2 cellular contexts compared by ENCODE assay signal in the genomic region with DNA sequence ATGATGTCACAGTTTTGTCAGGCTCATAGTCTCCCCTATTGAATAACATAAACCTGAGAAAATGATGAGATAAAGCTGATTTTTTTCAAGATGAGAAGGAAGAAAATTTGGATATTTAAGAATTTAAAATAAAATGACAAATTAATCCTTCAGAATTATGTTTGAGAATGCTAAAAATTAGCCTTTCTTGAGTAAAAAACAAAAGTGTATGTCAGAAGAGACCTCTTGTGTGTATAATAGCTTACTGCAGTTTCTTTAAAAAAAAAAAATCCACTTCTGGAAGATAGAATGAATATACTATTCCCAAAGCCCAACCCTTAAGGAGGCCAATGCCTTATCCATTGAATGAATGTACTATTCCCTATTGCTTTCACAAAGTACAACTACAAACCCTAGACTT.
TF ChIP-seq lines count a peak whose summit lies in the region.

No MANE protein-coding gene starts in this region.

TF ChIP-seq in H1, 55 proteins besides CTCF, POLR2A, EP300 and RAD21:
- TF ChIP-seq GABPA (IDR thresholded peaks at IDR 0.05; ENCODE audit: borderline replicate concordance, insufficient read depth, low read length), result no peak

TF ChIP-seq in GM23338, 12 proteins besides CTCF, POLR2A, EP300 and RAD21:
- TF ChIP-seq EZH2 (IDR thresholded peaks at IDR 0.05; ENCODE audit: low read depth, unreplicated experiment), result no peak
- TF ChIP-seq, protein P1, sequence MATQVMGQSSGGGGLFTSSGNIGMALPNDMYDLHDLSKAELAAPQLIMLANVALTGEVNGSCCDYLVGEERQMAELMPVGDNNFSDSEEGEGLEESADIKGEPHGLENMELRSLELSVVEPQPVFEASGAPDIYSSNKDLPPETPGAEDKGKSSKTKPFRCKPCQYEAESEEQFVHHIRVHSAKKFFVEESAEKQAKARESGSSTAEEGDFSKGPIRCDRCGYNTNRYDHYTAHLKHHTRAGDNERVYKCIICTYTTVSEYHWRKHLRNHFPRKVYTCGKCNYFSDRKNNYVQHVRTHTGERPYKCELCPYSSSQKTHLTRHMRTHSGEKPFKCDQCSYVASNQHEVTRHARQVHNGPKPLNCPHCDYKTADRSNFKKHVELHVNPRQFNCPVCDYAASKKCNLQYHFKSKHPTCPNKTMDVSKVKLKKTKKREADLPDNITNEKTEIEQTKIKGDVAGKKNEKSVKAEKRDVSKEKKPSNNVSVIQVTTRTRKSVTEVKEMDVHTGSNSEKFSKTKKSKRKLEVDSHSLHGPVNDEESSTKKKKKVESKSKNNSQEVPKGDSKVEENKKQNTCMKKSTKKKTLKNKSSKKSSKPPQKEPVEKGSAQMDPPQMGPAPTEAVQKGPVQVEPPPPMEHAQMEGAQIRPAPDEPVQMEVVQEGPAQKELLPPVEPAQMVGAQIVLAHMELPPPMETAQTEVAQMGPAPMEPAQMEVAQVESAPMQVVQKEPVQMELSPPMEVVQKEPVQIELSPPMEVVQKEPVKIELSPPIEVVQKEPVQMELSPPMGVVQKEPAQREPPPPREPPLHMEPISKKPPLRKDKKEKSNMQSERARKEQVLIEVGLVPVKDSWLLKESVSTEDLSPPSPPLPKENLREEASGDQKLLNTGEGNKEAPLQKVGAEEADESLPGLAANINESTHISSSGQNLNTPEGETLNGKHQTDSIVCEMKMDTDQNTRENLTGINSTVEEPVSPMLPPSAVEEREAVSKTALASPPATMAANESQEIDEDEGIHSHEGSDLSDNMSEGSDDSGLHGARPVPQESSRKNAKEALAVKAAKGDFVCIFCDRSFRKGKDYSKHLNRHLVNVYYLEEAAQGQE (IDR thresholded peaks at IDR 0.05; ENCODE audit: unreplicated experiment), result no peak
- TF ChIP-seq, protein P2, sequence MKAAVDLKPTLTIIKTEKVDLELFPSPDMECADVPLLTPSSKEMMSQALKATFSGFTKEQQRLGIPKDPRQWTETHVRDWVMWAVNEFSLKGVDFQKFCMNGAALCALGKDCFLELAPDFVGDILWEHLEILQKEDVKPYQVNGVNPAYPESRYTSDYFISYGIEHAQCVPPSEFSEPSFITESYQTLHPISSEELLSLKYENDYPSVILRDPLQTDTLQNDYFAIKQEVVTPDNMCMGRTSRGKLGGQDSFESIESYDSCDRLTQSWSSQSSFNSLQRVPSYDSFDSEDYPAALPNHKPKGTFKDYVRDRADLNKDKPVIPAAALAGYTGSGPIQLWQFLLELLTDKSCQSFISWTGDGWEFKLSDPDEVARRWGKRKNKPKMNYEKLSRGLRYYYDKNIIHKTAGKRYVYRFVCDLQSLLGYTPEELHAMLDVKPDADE (IDR thresholded peaks at IDR 0.05), result no peak
- TF ChIP-seq ZNF331 (CRISPR knock-in tag; IDR thresholded peaks at IDR 0.05; ENCODE audit: low read depth), result no peak
- no peak for TF ChIP-seq EZH2phosphoT487 (IDR thresholded peaks at IDR 0.05; ENCODE audit: unreplicated experiment)
- no peak for TF ChIP-seq STAT1 (IDR thresholded peaks at IDR 0.05; ENCODE audit: unreplicated experiment)
- TF ChIP-seq, protein P3, sequence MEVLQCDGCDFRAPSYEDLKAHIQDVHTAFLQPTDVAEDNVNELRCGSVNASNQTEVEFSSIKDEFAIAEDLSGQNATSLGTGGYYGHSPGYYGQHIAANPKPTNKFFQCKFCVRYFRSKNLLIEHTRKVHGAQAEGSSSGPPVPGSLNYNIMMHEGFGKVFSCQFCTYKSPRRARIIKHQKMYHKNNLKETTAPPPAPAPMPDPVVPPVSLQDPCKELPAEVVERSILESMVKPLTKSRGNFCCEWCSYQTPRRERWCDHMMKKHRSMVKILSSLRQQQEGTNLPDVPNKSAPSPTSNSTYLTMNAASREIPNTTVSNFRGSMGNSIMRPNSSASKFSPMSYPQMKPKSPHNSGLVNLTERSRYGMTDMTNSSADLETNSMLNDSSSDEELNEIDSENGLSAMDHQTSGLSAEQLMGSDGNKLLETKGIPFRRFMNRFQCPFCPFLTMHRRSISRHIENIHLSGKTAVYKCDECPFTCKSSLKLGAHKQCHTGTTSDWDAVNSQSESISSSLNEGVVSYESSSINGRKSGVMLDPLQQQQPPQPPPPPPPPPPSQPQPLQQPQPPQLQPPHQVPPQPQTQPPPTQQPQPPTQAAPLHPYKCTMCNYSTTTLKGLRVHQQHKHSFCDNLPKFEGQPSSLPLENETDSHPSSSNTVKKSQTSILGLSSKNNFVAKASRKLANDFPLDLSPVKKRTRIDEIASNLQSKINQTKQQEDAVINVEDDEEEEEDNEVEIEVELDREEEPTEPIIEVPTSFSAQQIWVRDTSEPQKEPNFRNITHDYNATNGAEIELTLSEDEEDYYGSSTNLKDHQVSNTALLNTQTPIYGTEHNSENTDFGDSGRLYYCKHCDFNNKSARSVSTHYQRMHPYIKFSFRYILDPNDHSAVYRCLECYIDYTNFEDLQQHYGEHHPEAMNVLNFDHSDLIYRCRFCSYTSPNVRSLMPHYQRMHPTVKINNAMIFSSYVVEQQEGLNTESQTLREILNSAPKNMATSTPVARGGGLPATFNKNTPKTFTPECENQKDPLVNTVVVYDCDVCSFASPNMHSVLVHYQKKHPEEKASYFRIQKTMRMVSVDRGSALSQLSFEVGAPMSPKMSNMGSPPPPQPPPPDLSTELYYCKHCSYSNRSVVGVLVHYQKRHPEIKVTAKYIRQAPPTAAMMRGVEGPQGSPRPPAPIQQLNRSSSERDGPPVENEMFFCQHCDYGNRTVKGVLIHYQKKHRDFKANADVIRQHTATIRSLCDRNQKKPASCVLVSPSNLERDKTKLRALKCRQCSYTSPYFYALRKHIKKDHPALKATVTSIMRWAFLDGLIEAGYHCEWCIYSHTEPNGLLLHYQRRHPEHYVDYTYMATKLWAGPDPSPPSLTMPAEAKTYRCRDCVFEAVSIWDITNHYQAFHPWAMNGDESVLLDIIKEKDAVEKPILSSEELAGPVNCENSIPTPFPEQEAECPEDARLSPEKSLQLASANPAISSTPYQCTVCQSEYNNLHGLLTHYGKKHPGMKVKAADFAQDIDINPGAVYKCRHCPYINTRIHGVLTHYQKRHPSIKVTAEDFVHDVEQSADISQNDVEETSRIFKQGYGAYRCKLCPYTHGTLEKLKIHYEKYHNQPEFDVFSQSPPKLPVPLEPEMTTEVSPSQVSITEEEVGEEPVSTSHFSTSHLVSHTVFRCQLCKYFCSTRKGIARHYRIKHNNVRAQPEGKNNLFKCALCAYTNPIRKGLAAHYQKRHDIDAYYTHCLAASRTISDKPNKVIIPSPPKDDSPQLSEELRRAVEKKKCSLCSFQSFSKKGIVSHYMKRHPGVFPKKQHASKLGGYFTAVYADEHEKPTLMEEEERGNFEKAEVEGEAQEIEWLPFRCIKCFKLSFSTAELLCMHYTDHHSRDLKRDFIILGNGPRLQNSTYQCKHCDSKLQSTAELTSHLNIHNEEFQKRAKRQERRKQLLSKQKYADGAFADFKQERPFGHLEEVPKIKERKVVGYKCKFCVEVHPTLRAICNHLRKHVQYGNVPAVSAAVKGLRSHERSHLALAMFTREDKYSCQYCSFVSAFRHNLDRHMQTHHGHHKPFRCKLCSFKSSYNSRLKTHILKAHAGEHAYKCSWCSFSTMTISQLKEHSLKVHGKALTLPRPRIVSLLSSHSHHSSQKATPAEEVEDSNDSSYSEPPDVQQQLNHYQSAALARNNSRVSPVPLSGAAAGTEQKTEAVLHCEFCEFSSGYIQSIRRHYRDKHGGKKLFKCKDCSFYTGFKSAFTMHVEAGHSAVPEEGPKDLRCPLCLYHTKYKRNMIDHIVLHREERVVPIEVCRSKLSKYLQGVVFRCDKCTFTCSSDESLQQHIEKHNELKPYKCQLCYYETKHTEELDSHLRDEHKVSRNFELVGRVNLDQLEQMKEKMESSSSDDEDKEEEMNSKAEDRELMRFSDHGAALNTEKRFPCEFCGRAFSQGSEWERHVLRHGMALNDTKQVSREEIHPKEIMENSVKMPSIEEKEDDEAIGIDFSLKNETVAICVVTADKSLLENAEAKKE (CRISPR knock-in tag; IDR thresholded peaks at IDR 0.05), result no peak
- no peak for TF ChIP-seq JUNB (IDR thresholded peaks at IDR 0.05; ENCODE audit: unreplicated experiment)
- no peak for TF ChIP-seq ZNF114 (CRISPR knock-in tag; IDR thresholded peaks at IDR 0.05)
- no peak for TF ChIP-seq POLR2AphosphoS5 (IDR thresholded peaks at IDR 0.05; ENCODE audit: low read depth)
- TF ChIP-seq NANOG (IDR thresholded peaks at IDR 0.05; ENCODE audit: borderline replicate concordance), result no peak
- no peak for TF ChIP-seq CREB1 (CRISPR knock-in tag; IDR thresholded peaks at IDR 0.05; ENCODE audit: low read depth)
TF ChIP-seq in GM23338: peak in this region for 0.
